Comparison of ENCODE assay signal across 26 cellular contexts in the genomic region with DNA sequence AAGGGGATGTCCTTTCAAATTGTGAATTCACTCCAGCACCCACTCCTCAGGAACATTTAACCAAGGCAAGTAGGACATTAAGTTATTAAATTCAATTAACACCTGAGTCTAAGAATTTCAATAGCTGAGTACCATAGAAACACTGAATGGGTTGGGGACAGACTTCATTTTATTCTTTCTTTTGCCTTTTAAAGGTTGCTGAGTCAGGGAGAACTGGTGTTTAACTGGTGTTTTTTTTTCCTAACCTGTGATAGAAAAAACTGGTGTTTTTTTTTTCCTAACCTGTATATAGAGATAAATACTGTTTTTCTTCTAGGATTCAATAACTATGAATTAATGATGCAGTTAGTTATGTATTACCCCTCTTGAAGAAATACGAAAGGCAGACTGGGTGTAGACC.
"Had no signal": no experiment of that assay in that cellular context is flagged by ENCODE, and none has a peak within 500 bp of the region (broad histone marks: within the 10 kb centered on the region; RNA-seq: fewer than 3 reads in every experiment).

No MANE protein-coding gene starts in this region.

- H3K9me3 ChIP-seq: esophagus muscularis mucosa, gastroesophageal sphincter, heart left ventricle, left ventricle myocardium inferior, lower lobe of right lung, mucosa of descending colon had no signal

- H3K79me2 ChIP-seq: hepatocyte had no signal

- H3K4me2 ChIP-seq: hepatocyte had no signal

- H2AFZ ChIP-seq: hepatocyte had no signal

- H3K27me3 ChIP-seq: dorsolateral prefrontal cortex, esophagus muscularis mucosa, foreskin keratinocyte, gastroesophageal sphincter, heart left ventricle, hepatocyte had no signal

- H3K9me3 Mint-ChIP-seq: immature natural killer cell; mesothelial cell of epicardium; naive B cell; naive thymus-derived CD8-positive, alpha-beta T cell had no signal

- DNase-seq: dermis blood vessel endothelial cell; dorsolateral prefrontal cortex; effector CD4-positive, alpha-beta T cell; effector memory CD4-positive, alpha-beta T cell; foreskin keratinocyte; heart left ventricle; hypothalamus; immature natural killer cell; islet precursor cell; kidney; kidney glomerular epithelial cell; left colon; left ventricle myocardium inferior; lower lobe of right lung; mesenchymal stem cell; mucosa of descending colon; naive B cell; naive thymus-derived CD8-positive, alpha-beta T cell had no signal

- H3K4me1 ChIP-seq: esophagus muscularis mucosa, foreskin keratinocyte, gastroesophageal sphincter, heart left ventricle, left ventricle myocardium inferior, lower lobe of right lung had no signal

- H3K4me3 ChIP-seq: coronary artery, dorsolateral prefrontal cortex, esophagus muscularis mucosa, gastroesophageal sphincter, heart left ventricle, hepatocyte, left ventricle myocardium inferior, lower lobe of right lung, mucosa of descending colon had no signal

- H3K4me1 Mint-ChIP-seq: mesothelial cell of epicardium had no signal

- H3K27me3 Mint-ChIP-seq: naive B cell; naive thymus-derived CD8-positive, alpha-beta T cell had no signal

- H3K27ac Mint-ChIP-seq: immature natural killer cell; mesothelial cell of epicardium; naive thymus-derived CD8-positive, alpha-beta T cell had no signal

- FAIRE-seq: endothelial cell of umbilical vein, frontal cortex, kidney had no signal

- H3K27ac ChIP-seq: coronary artery, dorsolateral prefrontal cortex, esophagus muscularis mucosa, foreskin keratinocyte, gastroesophageal sphincter, heart left ventricle, hepatocyte, left ventricle myocardium inferior, lower lobe of right lung had no signal

- H3K4me3 Mint-ChIP-seq: immature natural killer cell; mesothelial cell of epicardium; naive thymus-derived CD8-positive, alpha-beta T cell had no signal

- ATAC-seq: foreskin keratinocyte; gastroesophageal sphincter; heart left ventricle; left colon; left lobe of liver; lower lobe of right lung; mucosa of descending colon; naive thymus-derived CD8-positive, alpha-beta T cell had no signal
